In the genomic region with DNA sequence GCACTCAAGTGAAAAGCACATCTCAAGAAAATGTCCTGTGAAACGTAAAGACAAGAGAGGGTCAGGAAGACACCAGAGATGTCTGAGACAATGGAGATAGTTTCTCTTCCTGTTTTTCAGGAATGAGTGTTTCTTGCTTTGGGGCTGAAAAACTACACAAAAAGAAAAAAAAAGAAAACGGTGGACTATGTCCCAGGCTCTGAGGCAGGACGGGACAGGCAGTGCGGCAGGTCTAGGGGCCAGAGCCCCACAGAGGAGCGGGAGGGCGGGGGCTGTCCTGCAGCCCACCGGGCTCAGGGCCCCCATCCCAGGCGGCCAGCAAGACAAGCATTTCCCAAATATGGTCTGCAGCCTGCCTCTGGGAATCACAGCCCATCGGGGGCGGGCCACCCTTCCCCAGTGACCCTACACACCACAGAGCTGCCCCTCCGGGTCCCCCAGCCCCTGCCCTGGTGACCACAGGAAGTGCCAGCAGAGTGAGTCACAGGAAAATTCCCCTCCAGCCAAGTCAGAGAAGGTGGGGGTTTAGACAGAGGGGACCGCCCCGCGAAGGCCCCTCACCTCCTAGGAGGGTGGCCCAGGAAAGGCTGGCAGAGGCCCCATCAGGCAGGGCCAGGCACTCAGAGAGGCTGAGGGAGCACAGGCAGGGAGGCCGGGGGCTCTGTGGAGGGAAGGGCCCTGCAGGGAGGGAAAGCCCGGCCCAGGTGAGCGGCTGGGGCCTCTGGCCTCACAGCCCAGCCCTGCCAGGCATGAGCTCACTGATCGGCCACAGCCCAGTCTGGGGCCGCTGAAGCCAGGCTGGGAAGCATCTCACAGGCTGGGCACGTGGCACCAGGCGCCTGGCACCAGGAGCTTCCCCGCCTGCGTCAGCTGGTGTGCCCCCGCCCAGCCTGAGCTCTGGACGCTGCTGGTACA, we compare ENCODE assay signal across 8 cellular contexts. TPM values are rescaled to one million over a fixed set of nuclear protein-coding genes. Genes with fewer than 3 reads are reported as not detected.
DNase-seq lines count a peak whose midpoint lies in the region; ATAC-seq and TF ChIP-seq lines count a peak whose summit lies in the region.

No MANE protein-coding gene starts in this region.

- no peak for TF ChIP-seq CTCF in heart right ventricle (IDR thresholded peaks at IDR 0.05)
- no peak for TF ChIP-seq CTCF in prostate gland (IDR thresholded peaks at IDR 0.05)

- H3K4me1 ChIP-seq in heart right ventricle (peaks cover 59 to 99% (median 86%) of the 10 kb centered on the region in 9 donors), prostate gland (replicated peaks) (peaks cover 33% of the 10 kb centered on the region)

- peak in 13 of 14 donors; percentile 73 to 96 (median 88) for DNase-seq in C1 segment of cervical spinal cord (lab: John Stamatoyannopoulos, UW)
- DNase-seq in amniotic stem cell (lab: John Stamatoyannopoulos, UW) = peak; percentile 85
- peak; percentile 83 to 84 for DNase-seq in heart right ventricle
- peak; percentile 68 for DNase-seq in prostate gland (ENCODE audit: low spot score)
- no peak for DNase-seq in activated effector memory CD4-positive, alpha-beta T cell treated with Interleukin-2 at 50 U/mL for 16 hours
- DNase-seq in activated CD4-positive, CD25-positive, alpha-beta regulatory T cell (lab: John Stamatoyannopoulos, UW) = no peak

- no peaks in the 10 kb centered on the region for H3K9me3 ChIP-seq in heart right ventricle
- H3K9me3 ChIP-seq in prostate gland = no peaks in the 10 kb centered on the region

- intact Hi-C loops in heart right ventricle (cut with DNase I) = no loop called here
- intact Hi-C loops in prostate gland (cut with DNase I) = no loop called here

- H3K27me3 ChIP-seq in heart right ventricle (peaks cover 0 to 21% (median 0%) of the 10 kb centered on the region in 7 donors), prostate gland (replicated peaks; ENCODE audit: insufficient read depth) (no peaks in the 10 kb centered on the region)

- H3K36me3 ChIP-seq in heart right ventricle (peaks cover 0 to 37% (median 10%) of the 10 kb centered on the region in 9 donors), prostate gland (peaks cover 0 to 8% of the 10 kb centered on the region in 2 donors)

- H3K27ac ChIP-seq in heart right ventricle = peak overlapping the region; percentile 73 to 98 (median 96)
- peak overlapping the region; percentile 85 to 89 for H3K27ac ChIP-seq in prostate gland

- ATAC-seq in HG02885 (IDR thresholded peaks at IDR 0.05; ENCODE audit: poor library complexity, unreplicated experiment) (peak; percentile 37), heart right ventricle (peak; percentile 66 to 86 (median 78)), HG03520 (IDR thresholded peaks at IDR 0.05; ENCODE audit: unreplicated experiment) (no peak)

- H3K4me3 ChIP-seq in heart right ventricle = peak overlapping the region in 5 of 10 donors; percentile 13 to 29 (median 19)
- no peak overlapping the region for H3K4me3 ChIP-seq in prostate gland

- peak; percentile 68 for TF ChIP-seq POLR2A in prostate gland (IDR thresholded peaks at IDR 0.05)

- 10 to 18% methylated on average over 25 of the region's 25 CpGs for WGBS in heart right ventricle, 2 donors
- 15% methylated on average over 25 of the region's 25 CpGs for WGBS in prostate gland

RNA-seq across cellular contexts. Expression of gene BCAR1, which starts 6.3 kb away (rescaled TPM):
- 10 to 100 TPM; 56.1 to 85.2 (median 72.4) TPM for total RNA-seq in heart right ventricle
- 10 to 100 TPM; 54.6 to 65.8 TPM for polyA plus RNA-seq in heart right ventricle
- total RNA-seq in prostate gland = 100 to 1,000 TPM in 1 of 2 donors, 10 to 100 TPM in 1; 51.1 to 181 TPM

RNA-seq across cellular contexts. Expression of gene CTRB1, which starts 26.3 kb away (rescaled TPM):
- 1 to 10 TPM in 7 of 10 donors, not detected in 3; 1.8 to 3.8 (median 2.6) TPM for total RNA-seq in heart right ventricle
- polyA plus RNA-seq in heart right ventricle = 1 to 10 TPM in 1 of 2 donors, not detected in 1; 1.0 TPM
- total RNA-seq in prostate gland = 1 to 10 TPM in 1 of 2 donors, not detected in 1; 7.0 TPM

RNA-seq across cellular contexts. Expression of gene CTRB2, which starts 38.1 kb away (rescaled TPM):
- 1 to 10 TPM in 7 of 10 donors, not detected in 3; 2.0 to 3.8 (median 2.8) TPM for total RNA-seq in heart right ventricle
- polyA plus RNA-seq in heart right ventricle = under 1 TPM in 1 of 2 donors, not detected in 1; 0.42 TPM
- total RNA-seq in prostate gland = not detected

Comparison
In these comparisons a context has a peak if more than half of its experiments do, and no peak if none do; other contexts are left out.
1. DNase-seq: peak in C1 segment of cervical spinal cord (13 of 14), amniotic stem cell (single experiment), heart right ventricle (2 of 2) and prostate gland (single experiment); none in activated effector memory CD4-positive, alpha-beta T cell treated with Interleukin-2 at 50 U/mL for 16 hours (single experiment) and activated CD4-positive, CD25-positive, alpha-beta regulatory T cell (0 of 4).